27 cellular contexts compared by ENCODE assay signal in the genomic region with DNA sequence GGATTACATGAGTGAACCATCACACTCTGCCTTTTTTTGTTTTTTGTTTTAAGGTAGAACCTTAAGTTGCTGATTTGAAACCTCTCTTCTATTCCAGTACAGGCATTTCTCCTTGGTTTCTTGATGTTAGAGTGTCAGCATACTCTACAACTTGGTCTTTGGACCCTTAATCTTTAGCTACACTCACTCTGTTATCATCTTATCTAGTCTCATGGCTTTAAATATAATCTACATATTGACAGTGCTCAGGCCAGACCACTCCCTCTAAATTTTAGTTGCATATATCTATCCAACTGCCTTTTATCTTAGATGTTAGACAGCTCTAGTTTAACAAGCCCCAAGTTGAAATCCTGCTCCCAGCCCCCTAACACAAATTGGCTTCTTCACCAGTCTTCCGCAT.
"Had no signal": no experiment of that assay in that cellular context is flagged by ENCODE, and none has a peak within 500 bp of the region (broad histone marks: within the 10 kb centered on the region; RNA-seq: fewer than 3 reads in every experiment).

No MANE protein-coding gene starts in this region.

- H3K36me3 ChIP-seq: gastrocnemius medialis, left lung, prostate gland, right atrium auricular region, sigmoid colon, spleen, thoracic aorta, tibial nerve, upper lobe of left lung had no signal

- DNase-seq: dermis blood vessel endothelial cell; effector memory CD4-positive, alpha-beta T cell; foreskin fibroblast; gastrocnemius medialis; head of caudate nucleus; kidney; left lung; mesenchymal stem cell; mucosa of descending colon; naive B cell; nucleus accumbens; sigmoid colon; spleen; stimulated activated CD4-positive, alpha-beta T cell treated with anti-CD3 and anti-CD28 coated beads, Interleukin-15, amount 100 ng/mL, for 24 hours; stimulated activated CD4-positive, alpha-beta T cell treated with anti-CD3 and anti-CD28 coated beads, Interleukin-2, amount 100 ng/mL, for 48 hours; stimulated activated naive B cell treated with anti-CD40 and anti-IgM and Interleukin-4, amounts not matched to agents 10 μg/mL and 1 μg/mL and 100 μg/mL, for 72 hours; upper lobe of left lung had no signal

- H3K27me3 ChIP-seq: gastrocnemius medialis, left lung, right atrium auricular region, sigmoid colon, spleen, tibial nerve, upper lobe of left lung had no signal

- H3K4me3 ChIP-seq: coronary artery, gastrocnemius medialis, left lung, mucosa of descending colon, prostate gland, right atrium auricular region, sigmoid colon, spleen, thoracic aorta, tibial nerve, upper lobe of left lung had no signal

- FAIRE-seq: endometrium, kidney, urothelium cell line had no signal

- H3K9me3 ChIP-seq: gastrocnemius medialis, left lung, mucosa of descending colon, prostate gland, right atrium auricular region, sigmoid colon, spleen, thoracic aorta, tibial nerve, upper lobe of left lung had no signal

- H3K27ac ChIP-seq: coronary artery, gastrocnemius medialis, left lung, prostate gland, right atrium auricular region, sigmoid colon, spleen, thoracic aorta, tibial nerve, upper lobe of left lung had no signal

- H3K27ac Mint-ChIP-seq: mesothelial cell of epicardium; naive B cell; nephron; stimulated activated naive B cell treated with anti-CD40 and anti-IgM and Interleukin-4, amounts not matched to agents 10 μg/mL and 1 μg/mL and 100 μg/mL, for 72 hours; stimulated activated naive CD8-positive, alpha-beta T cell treated with anti-CD3 and anti-CD28 coated beads, Interleukin-15, Interleukin-2, amounts not matched to agents 100 ng/mL and 50 ng/mL, for 24 hours had no signal

- H3K4me1 ChIP-seq: gastrocnemius medialis, left lung, prostate gland, right atrium auricular region, tibial nerve, upper lobe of left lung had no signal

- H3K4me1 Mint-ChIP-seq: nephron had no signal

- H3K4me3 Mint-ChIP-seq: mesothelial cell of epicardium; naive B cell; nephron; stimulated activated naive B cell treated with anti-CD40 and anti-IgM and Interleukin-4, amounts not matched to agents 10 μg/mL and 1 μg/mL and 100 μg/mL, for 72 hours; stimulated activated naive CD8-positive, alpha-beta T cell treated with anti-CD3 and anti-CD28 coated beads, Interleukin-15, Interleukin-2, amounts not matched to agents 100 ng/mL and 50 ng/mL, for 24 hours had no signal

- ATAC-seq: gastrocnemius medialis; left lung; mucosa of descending colon; stimulated activated naive B cell treated with anti-CD40 and anti-IgM and Interleukin-4, amounts not matched to agents 10 μg/mL and 1 μg/mL and 100 μg/mL, for 72 hours had no signal

- H3K27me3 Mint-ChIP-seq: naive B cell; stimulated activated naive B cell treated with anti-CD40 and anti-IgM and Interleukin-4, amounts not matched to agents 10 μg/mL and 1 μg/mL and 100 μg/mL, for 72 hours; stimulated activated naive CD8-positive, alpha-beta T cell treated with anti-CD3 and anti-CD28 coated beads, Interleukin-15, Interleukin-2, amounts not matched to agents 100 ng/mL and 50 ng/mL, for 24 hours had no signal
